Comparison of ENCODE assay signal across 18 cellular contexts in the genomic region with DNA sequence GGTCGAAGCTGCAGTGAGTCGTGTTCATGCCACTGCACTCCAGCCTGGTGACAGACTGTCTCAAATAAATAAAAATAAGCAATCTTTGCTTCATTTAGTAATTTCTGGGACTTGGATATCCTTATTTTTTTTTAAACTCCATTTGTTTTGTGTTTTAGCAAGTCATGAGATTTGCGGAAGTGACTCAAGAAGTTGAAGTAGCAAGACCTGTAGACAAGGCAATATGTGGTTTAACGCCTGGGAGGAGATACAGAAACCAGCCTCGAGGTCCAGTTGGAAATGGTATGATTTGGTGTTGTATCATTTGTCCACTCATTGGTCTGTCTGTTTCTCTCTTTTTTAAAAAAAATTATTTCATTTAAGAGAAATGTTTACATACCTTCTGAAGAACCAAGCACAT. TPM values are rescaled to one million over a fixed set of nuclear protein-coding genes. Genes with fewer than 3 reads are reported as not detected.
A peak's percentile ranks its signal among the peaks of the same experiment; 100 is the strongest.
DNase-seq lines count a peak whose midpoint lies in the region; TF ChIP-seq lines count a peak whose summit lies in the region.
"Had no signal": no experiment of that assay in that cellular context is flagged by ENCODE, and none has a peak within 500 bp of the region (broad histone marks: within the 10 kb centered on the region; RNA-seq: fewer than 3 reads in every experiment).

No MANE protein-coding gene starts in this region.

- peak overlapping the region in 1 of 2 donors; percentile 32 for H3K4me3 Mint-ChIP-seq in CD14-positive monocyte
- H3K4me3 Mint-ChIP-seq: CD4-positive, alpha-beta T cell; CD8-positive, alpha-beta memory T cell; GM23338; H9 had no signal

- H3K27me3 ChIP-seq in suprapubic skin: no peaks in the 10 kb centered on the region
- H3K27me3 ChIP-seq in thyroid gland: no peaks in the 10 kb centered on the region

- TF ChIP-seq CTCF in CD14-positive monocyte (IDR thresholded peaks at IDR 0.05): no peak
- TF ChIP-seq CTCF in suprapubic skin (IDR thresholded peaks at IDR 0.05): no peak
- TF ChIP-seq CTCF in thyroid gland (IDR thresholded peaks at IDR 0.05): no peak

- intact Hi-C loops in CD14-positive monocyte (cut with micrococcal nuclease): no loop called here
- intact Hi-C loops in thyroid gland (cut with DNase I): no loop called here

- TF ChIP-seq EP300 in suprapubic skin (IDR thresholded peaks at IDR 0.05): no peak

- H3K4me1 Mint-ChIP-seq in CD14-positive monocyte: peaks cover 43% of the 10 kb centered on the region
- H3K4me1 Mint-ChIP-seq: CD8-positive, alpha-beta memory T cell; GM23338; H9 had no signal

- H3K4me1 ChIP-seq in suprapubic skin (no peaks in the 10 kb centered on the region), thyroid gland (no peaks in the 10 kb centered on the region)

- no peaks in the 10 kb centered on the region for H3K36me3 ChIP-seq in suprapubic skin
- H3K36me3 ChIP-seq in thyroid gland: no peaks in the 10 kb centered on the region

- H3K9me3 Mint-ChIP-seq in CD14-positive monocyte: peaks cover 0 to 2% (median 0%) of the 10 kb centered on the region in 7 donors
- H3K9me3 Mint-ChIP-seq: CD4-positive, alpha-beta T cell; CD8-positive, alpha-beta memory T cell; GM23338; H9 had no signal

- peaks cover 23 to 52% of the 10 kb centered on the region in 2 donors for H3K36me3 Mint-ChIP-seq in CD14-positive monocyte

- no peaks in the 10 kb centered on the region for H3K27me3 Mint-ChIP-seq in CD14-positive monocyte (ENCODE audit: low read depth in 3 of 3)
- H3K27me3 Mint-ChIP-seq: CD4-positive, alpha-beta T cell had no signal

- 95% methylated on average over 5 of the region's 5 CpGs for WGBS in suprapubic skin
- 96% methylated on average over 5 of the region's 5 CpGs for WGBS in thyroid gland, 2 donors

- peak overlapping the region; percentile 78 to 93 (median 84) for H3K27ac Mint-ChIP-seq in CD14-positive monocyte
- H3K27ac Mint-ChIP-seq: CD4-positive, alpha-beta T cell; GM23338 had no signal

- TF ChIP-seq POLR2A in suprapubic skin (IDR thresholded peaks at IDR 0.05) (no peak), thyroid gland (IDR thresholded peaks at IDR 0.05) (no peak)

- DNase-seq in CD14-positive monocyte (ENCODE audit: low spot score) (no peak), CD1c-positive myeloid dendritic cell (ENCODE audit: extremely low spot score) (peak; percentile 38), NOMO-1 (lab: John Stamatoyannopoulos, UW; ENCODE audit: unreplicated experiment in 2 of 2) (peak; percentile 51 to 84), OCI-M1 (lab: John Stamatoyannopoulos, UW) (peak; percentile 73), kidney tubule cell (ENCODE audit: low spot score) (no peak), suprapubic skin (ENCODE audit: low spot score in 2 of 2) (no peak), iPS-NIHi7 (ENCODE audit: extremely low spot score) (no peak), thyroid gland (no peak)
- DNase-seq: C1 segment of cervical spinal cord; CD4-positive, alpha-beta T cell; CD8-positive, alpha-beta memory T cell; DMS 273 treated with DMSO at 0.1 percent for 48 hours; DMS79; EL; GDM1; H9 had no signal

- H3K4me3 ChIP-seq in suprapubic skin (no peak overlapping the region), thyroid gland (replicated peaks in 1 of 3) (no peak overlapping the region)
- H3K4me3 ChIP-seq: GM12878, GM23338 had no signal

- H3K27ac ChIP-seq in suprapubic skin (no peak overlapping the region), thyroid gland (no peak overlapping the region)

- H3K9me3 ChIP-seq in suprapubic skin (no peaks in the 10 kb centered on the region), thyroid gland (no peaks in the 10 kb centered on the region)

RNA-seq across cellular contexts. Expression of a gene that starts 16.6 kb away (rescaled TPM):
- 1,000 to 10,000 TPM; 1,177 to 1,235 TPM for polyA plus RNA-seq in CD14-positive monocyte
- total RNA-seq in suprapubic skin (1,000 to 10,000 TPM in 2 of 4 donors, 100 to 1,000 TPM in 2; 623 to 1,424 (median 1,017) TPM), thyroid gland (1,000 to 10,000 TPM in 1 of 4 donors, 100 to 1,000 TPM in 3; 401 to 2,289 (median 606) TPM)

RNA-seq across cellular contexts. Expression of a gene that starts 21.8 kb away (rescaled TPM):
- 1 to 10 TPM; 1.5 to 8.1 TPM for polyA plus RNA-seq in CD14-positive monocyte
- total RNA-seq in suprapubic skin (1 to 10 TPM; 2.7 to 8.5 (median 6.9) TPM), thyroid gland (1 to 10 TPM in 2 of 4 donors, under 1 TPM in 1, not detected in 1; 0.40 to 3.3 (median 1.2) TPM)

Comparison
In these comparisons a context has a peak if more than half of its experiments do, and no peak if none do; other contexts are left out.
1. DNase-seq: peak in CD1c-positive myeloid dendritic cell (single experiment), NOMO-1 (2 of 2) and OCI-M1 (single experiment); none in CD14-positive monocyte (single experiment), kidney tubule cell (single experiment), suprapubic skin (0 of 2), iPS-NIHi7 (single experiment) and thyroid gland (0 of 2).